8 cellular contexts compared by ENCODE assay signal in genomic region chr15:78077053-78077859, GRCh38. TPM values are rescaled to one million over a fixed set of nuclear protein-coding genes. Genes with fewer than 3 reads are reported as not detected.
DNase-seq lines count a peak whose midpoint lies in the region; ATAC-seq, FAIRE-seq and TF ChIP-seq lines count a peak whose summit lies in the region.

TBC1D2B (minus strand) TSS chr15:78077711; CDS start chr15:78077652, 59 bp downstream.

- FAIRE-seq in small intestine (lab: Jason Lieb, UNC), result no peak

- H3K79me2 ChIP-seq in GM23248 (ENCODE audit: insufficient read depth), result peaks cover 43% of the 10 kb centered on the region

- ATAC-seq in HG03469 (IDR thresholded peaks at IDR 0.05; ENCODE audit: unreplicated experiment), result no peak

- H3K9ac ChIP-seq in GM23248 (peak within 1 kb of the TSS; percentile 86), iPS-20b (ENCODE audit: low read depth, low read length) (peak within 1 kb of the TSS; percentile 62; the same call in 1 of the 2 replicates)

- no peaks in the 10 kb centered on the region for H3K9me3 ChIP-seq in GM23248 (ENCODE audit: low read depth)
- H3K9me3 ChIP-seq in MG63, result no peaks in the 10 kb centered on the region
- H3K9me3 ChIP-seq in iPS-20b (ENCODE audit: insufficient read depth, low read depth, low read length), result no peaks in the 10 kb centered on the region
- H3K9me3 ChIP-seq in small intestine (ENCODE audit: control insufficient read depth, low read depth), result no peaks in the 10 kb centered on the region

- H3K27ac ChIP-seq in GM23248 (peak within 1 kb of the TSS; percentile 97), brain microvascular endothelial cell (peak within 1 kb of the TSS; percentile 90), iPS-20b (ENCODE audit: low read length) (no peak within 1 kb of the TSS), small intestine (ENCODE audit: low read depth in 1 of 2, low read length in 1 of 2) (peak within 1 kb of the TSS; percentile 88 to 92)

- H3K9me2 ChIP-seq in GM23248 (ENCODE audit: insufficient read depth), result no peaks in the 10 kb centered on the region

- 1% methylated on average over 32 to 55 of the region's 104 CpGs for WGBS in GM23248 (ENCODE audit: low coverage in 1 of 2, low lambda C conversion rate in 2 of 2, missing lambda C conversion rate in 2 of 2), 2 experiments
- WGBS in small intestine, 3 donors, result 1% methylated on average over 62 to 104 of the region's 104 CpGs

- peaks cover 32% of the 10 kb centered on the region for H3F3A ChIP-seq in GM23248 (ENCODE audit: insufficient read depth)

- TF ChIP-seq CTCF in GM06990 (IDR thresholded peaks at IDR 0.05; ENCODE audit: insufficient read depth, low read length, poor library complexity, severe bottlenecking), result no peak
- TF ChIP-seq CTCF in brain microvascular endothelial cell (IDR thresholded peaks at IDR 0.05; ENCODE audit: low read depth, low read length, missing control alignments), result no peak

- H3K27me3 ChIP-seq in GM06990 (replicated peaks; ENCODE audit: control insufficient read depth, insufficient read depth, low read length), result no peaks in the 10 kb centered on the region
- H3K27me3 ChIP-seq in GM23248 (replicated peaks; ENCODE audit: insufficient read depth), result no peaks in the 10 kb centered on the region
- H3K27me3 ChIP-seq in MG63, result no peaks in the 10 kb centered on the region
- no peaks in the 10 kb centered on the region for H3K27me3 ChIP-seq in brain microvascular endothelial cell (replicated peaks)
- peaks cover 5% of the 10 kb centered on the region; the same call in 1 of the 2 replicates for H3K27me3 ChIP-seq in iPS-20b (ENCODE audit: insufficient read depth, low read length)
- no peaks in the 10 kb centered on the region for H3K27me3 ChIP-seq in small intestine (ENCODE audit: control insufficient read depth in 2 of 2, insufficient read depth in 2 of 2, low read length in 2 of 2)

- in situ Hi-C loops in GM23248 (cut with MboI) (no loop called here), brain microvascular endothelial cell (cut with HindIII; ENCODE audit: low pct_ligation_motif_present, low sequenced_read_pairs) (no loop called here)

- DNase-seq in GM06990 (ENCODE audit: extremely low read depth, insufficient read length) (peak; percentile 77), GM23248 (peak; percentile 73), MG63 (peak; percentile 68), UCSD-AML1 (lab: John Stamatoyannopoulos, UW; ENCODE audit: unreplicated experiment) (peak; percentile 64), brain microvascular endothelial cell (no peak), small intestine (peak; percentile 60)

- H3K4me2 ChIP-seq in GM23248 (ENCODE audit: unreplicated experiment), result peak within 1 kb of the TSS; percentile 96

- peak within 1 kb of the TSS; percentile 93 for H3K4me3 ChIP-seq in GM06990 (replicated peaks; ENCODE audit: low read depth, low read length)
- peak within 1 kb of the TSS; percentile 85 for H3K4me3 ChIP-seq in GM23248
- peak within 1 kb of the TSS; percentile 81 for H3K4me3 ChIP-seq in MG63
- peak within 1 kb of the TSS; percentile 89 for H3K4me3 ChIP-seq in brain microvascular endothelial cell (ENCODE audit: low read depth, low read length)
- H3K4me3 ChIP-seq in iPS-20b (ENCODE audit: low read length), result peak within 1 kb of the TSS; percentile 86
- H3K4me3 ChIP-seq in small intestine (ENCODE audit: low read depth in 1 of 2, low read length in 2 of 2), result peak within 1 kb of the TSS; percentile 93 to 94

- H3K36me3 ChIP-seq in GM06990 (ENCODE audit: control insufficient read depth, insufficient read depth, low read length) (no peaks in the 10 kb centered on the region), GM23248 (ENCODE audit: low read depth) (no peaks in the 10 kb centered on the region), MG63 (0 out of 2 replicates have a peak, but pooled peaks cover 2% of the 10 kb centered on the region), brain microvascular endothelial cell (replicated peaks) (no peaks in the 10 kb centered on the region), iPS-20b (ENCODE audit: insufficient read depth, low read depth, low read length) (no peaks in the 10 kb centered on the region), small intestine (ENCODE audit: control insufficient read depth in 2 of 2, insufficient read depth in 2 of 2, low read length in 2 of 2) (no peaks in the 10 kb centered on the region)

- peaks cover 32% of the 10 kb centered on the region for H3K4me1 ChIP-seq in GM23248 (ENCODE audit: insufficient read depth)
- peaks cover 5% of the 10 kb centered on the region; the same call in 1 of the 2 replicates for H3K4me1 ChIP-seq in iPS-20b (ENCODE audit: insufficient read depth, low read length)
- peaks cover 1 to 5% of the 10 kb centered on the region in 2 donors for H3K4me1 ChIP-seq in small intestine (ENCODE audit: control insufficient read depth in 2 of 2, insufficient read depth in 1 of 2, low read depth in 1 of 2, low read length in 1 of 2)

- no peaks in the 10 kb centered on the region for H4K20me1 ChIP-seq in GM23248 (ENCODE audit: insufficient read depth)

- H2AFZ ChIP-seq in GM23248, result peak within 1 kb of the TSS; percentile 88

RNA-seq across cellular contexts. Expression of gene TBC1D2B, which starts in this region (rescaled TPM):
- total RNA-seq in GM23248 (2014; rRNA removed; shearing (Covaris generic)), result 40.5 and 42.0 TPM in 2 replicates
- 11.1 and 13.5 TPM in 2 replicates for polyA plus RNA-seq in GM23248 (2016; fragmentation: Nextera tagmentation; extraction: Ambion mirVana)
- total RNA-seq in MG63 (2014; rRNA removed; shearing (Covaris generic); ENCODE audit: low replicate concordance), result 30.6 and 31.4 TPM in 2 replicates
- 10 to 100 TPM in 1 of 3 donors, 1 to 10 TPM in 2; 7.6 to 16.0 (median 7.8) TPM for polyA plus RNA-seq in small intestine
